Comparison of ENCODE assay signal across 1 cellular context in genomic region chr19:48619692-48620565, GRCh38.
TF ChIP-seq lines count a peak whose summit lies in the region.

No MANE protein-coding gene starts in this region.

TF ChIP-seq in endothelial cell of umbilical vein, 7 proteins besides CTCF, POLR2A, EP300 and RAD21:
- TF ChIP-seq MAX (IDR thresholded peaks at IDR 0.05; ENCODE audit: insufficient read depth, insufficient read length) (no peak), GATA2 (IDR thresholded peaks at IDR 0.05; ENCODE audit: insufficient read depth, insufficient read length, low read depth, low read length) (no peak), POLR2AphosphoS5 (IDR thresholded peaks at IDR 0.05; ENCODE audit: insufficient read depth, low read depth, low read length) (no peak), JUN (IDR thresholded peaks at IDR 0.05; ENCODE audit: borderline replicate concordance, insufficient read depth, insufficient read length, low read depth) (no peak), EZH2 (IDR thresholded peaks at IDR 0.05; ENCODE audit: borderline replicate concordance, low read depth, low read length, severe bottlenecking) (no peak), FOS (IDR thresholded peaks at IDR 0.05; ENCODE audit: borderline replicate concordance, insufficient read depth, low read length) (no peak), MYC (IDR thresholded peaks at IDR 0.05; ENCODE audit: low read depth, low read length) (no peak)
TF ChIP-seq in endothelial cell of umbilical vein: peak in this region for 0.
